Comparison of ENCODE assay signal across 8 cellular contexts in the genomic region with DNA sequence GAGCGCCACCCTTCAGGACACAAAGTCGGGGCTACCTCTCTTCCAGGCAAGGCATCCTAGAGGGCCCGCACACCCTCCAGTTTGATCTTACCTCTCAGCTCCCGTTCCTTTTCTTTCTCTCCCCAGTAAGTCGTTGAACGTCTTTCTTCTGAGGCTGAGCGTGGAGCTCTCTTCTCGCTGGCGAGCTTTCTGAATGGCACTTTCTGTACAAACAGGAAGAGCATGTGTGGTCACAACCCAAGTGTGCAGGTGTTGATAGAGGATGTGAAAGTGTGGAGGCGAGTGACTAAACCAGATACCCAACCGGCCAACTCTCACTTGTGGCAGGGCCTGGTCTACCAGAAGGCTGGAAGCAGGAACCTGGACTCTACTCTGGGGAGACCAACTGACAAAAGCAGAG. TPM values are rescaled to one million over a fixed set of nuclear protein-coding genes. Genes with fewer than 3 reads are reported as not detected.
DNase-seq lines count a peak whose midpoint lies in the region; ATAC-seq and TF ChIP-seq lines count a peak whose summit lies in the region.

A gene with protein sequence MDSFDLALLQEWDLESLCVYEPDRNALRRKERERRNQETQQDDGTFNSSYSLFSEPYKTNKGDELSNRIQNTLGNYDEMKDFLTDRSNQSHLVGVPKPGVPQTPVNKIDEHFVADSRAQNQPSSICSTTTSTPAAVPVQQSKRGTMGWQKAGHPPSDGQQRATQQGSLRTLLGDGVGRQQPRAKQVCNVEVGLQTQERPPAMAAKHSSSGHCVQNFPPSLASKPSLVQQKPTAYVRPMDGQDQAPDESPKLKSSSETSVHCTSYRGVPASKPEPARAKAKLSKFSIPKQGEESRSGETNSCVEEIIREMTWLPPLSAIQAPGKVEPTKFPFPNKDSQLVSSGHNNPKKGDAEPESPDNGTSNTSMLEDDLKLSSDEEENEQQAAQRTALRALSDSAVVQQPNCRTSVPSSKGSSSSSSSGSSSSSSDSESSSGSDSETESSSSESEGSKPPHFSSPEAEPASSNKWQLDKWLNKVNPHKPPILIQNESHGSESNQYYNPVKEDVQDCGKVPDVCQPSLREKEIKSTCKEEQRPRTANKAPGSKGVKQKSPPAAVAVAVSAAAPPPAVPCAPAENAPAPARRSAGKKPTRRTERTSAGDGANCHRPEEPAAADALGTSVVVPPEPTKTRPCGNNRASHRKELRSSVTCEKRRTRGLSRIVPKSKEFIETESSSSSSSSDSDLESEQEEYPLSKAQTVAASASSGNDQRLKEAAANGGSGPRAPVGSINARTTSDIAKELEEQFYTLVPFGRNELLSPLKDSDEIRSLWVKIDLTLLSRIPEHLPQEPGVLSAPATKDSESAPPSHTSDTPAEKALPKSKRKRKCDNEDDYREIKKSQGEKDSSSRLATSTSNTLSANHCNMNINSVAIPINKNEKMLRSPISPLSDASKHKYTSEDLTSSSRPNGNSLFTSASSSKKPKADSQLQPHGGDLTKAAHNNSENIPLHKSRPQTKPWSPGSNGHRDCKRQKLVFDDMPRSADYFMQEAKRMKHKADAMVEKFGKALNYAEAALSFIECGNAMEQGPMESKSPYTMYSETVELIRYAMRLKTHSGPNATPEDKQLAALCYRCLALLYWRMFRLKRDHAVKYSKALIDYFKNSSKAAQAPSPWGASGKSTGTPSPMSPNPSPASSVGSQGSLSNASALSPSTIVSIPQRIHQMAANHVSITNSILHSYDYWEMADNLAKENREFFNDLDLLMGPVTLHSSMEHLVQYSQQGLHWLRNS (N-terminal part only) (minus strand): TSS at position 198 of the 400 bp plus-strand sequence. CDS start 38,136 bp downstream, outside the sequence.

- peaks cover 16% of the 10 kb centered on the region for H3K27me3 Mint-ChIP-seq in activated naive CD8-positive, alpha-beta T cell treated with anti-CD3 and anti-CD28 coated beads, Interleukin-2, amount 10 ng/mL, durations not matched to agents 7 days and 5 days

- H3K4me1 Mint-ChIP-seq in activated naive CD8-positive, alpha-beta T cell treated with anti-CD3 and anti-CD28 coated beads, Interleukin-2, amount 10 ng/mL, durations not matched to agents 7 days and 5 days: peaks cover 50% of the 10 kb centered on the region

- in situ Hi-C loops in GM13976 (cut with MboI; ENCODE audit: low sequenced_read_pairs, unreplicated experiment): no loop called here

- DNase-seq in GM13976 (ENCODE audit: low spot score): peak; percentile 81
- peak; percentile 92 for DNase-seq in NOMO-1 treated with dmso at 0.1 percent for 144 hours (lab: John Stamatoyannopoulos, UW; ENCODE audit: unreplicated experiment)
- DNase-seq in activated naive CD8-positive, alpha-beta T cell treated with anti-CD3 and anti-CD28 coated beads, Interleukin-2, amount 10 ng/mL, durations not matched to agents 7 days and 5 days: peak; percentile 59
- DNase-seq in stimulated activated CD4-positive, alpha-beta T cell treated with anti-CD3 and anti-CD28 coated beads, TNF-alpha, amount 100 ng/mL, for 1 hour (ENCODE audit: low read depth in 3 of 3, low spot score in 1 of 3): peak in 2 of 3 donors; percentile 5 to 10
- DNase-seq in GF-D8 (lab: John Stamatoyannopoulos, UW): no peak
- no peak for DNase-seq in NCI-H2107 treated with DMSO at 0.1 percent for 48 hours (lab: John Stamatoyannopoulos, UW; ENCODE audit: unreplicated experiment)
- DNase-seq in OCI-M1 (lab: John Stamatoyannopoulos, UW): no peak

- TF ChIP-seq CTCF in GM13976 (IDR thresholded peaks at IDR 0.05; ENCODE audit: borderline replicate concordance, control extremely low read depth, extremely low read depth, insufficient read depth, missing control alignments): no peak

- H3K4me3 Mint-ChIP-seq in activated naive CD8-positive, alpha-beta T cell treated with anti-CD3 and anti-CD28 coated beads, Interleukin-2, amount 10 ng/mL, durations not matched to agents 7 days and 5 days: peak within 1 kb of the TSS; percentile 66

- peak within 1 kb of the TSS; percentile 76 for H3K27ac Mint-ChIP-seq in activated naive CD8-positive, alpha-beta T cell treated with anti-CD3 and anti-CD28 coated beads, Interleukin-2, amount 10 ng/mL, durations not matched to agents 7 days and 5 days

- peaks cover 8% of the 10 kb centered on the region for H3K9me3 Mint-ChIP-seq in activated naive CD8-positive, alpha-beta T cell treated with anti-CD3 and anti-CD28 coated beads, Interleukin-2, amount 10 ng/mL, durations not matched to agents 7 days and 5 days

- POLR2A ChIA-PET in activated naive CD8-positive, alpha-beta T cell treated with anti-CD3 and anti-CD28 coated beads, Interleukin-2, amount 10 ng/mL, durations not matched to agents 7 days and 5 days (lab: Charles Lee): no interaction called here

- peak; percentile 96 for ATAC-seq in HG02610 (IDR thresholded peaks at IDR 0.05; ENCODE audit: unreplicated experiment)
- peak; percentile 88 for ATAC-seq in activated naive CD8-positive, alpha-beta T cell treated with anti-CD3 and anti-CD28 coated beads, Interleukin-2, amount 10 ng/mL, durations not matched to agents 7 days and 5 days (ENCODE audit: low read depth)

- peaks cover 8% of the 10 kb centered on the region for H3K36me3 Mint-ChIP-seq in activated naive CD8-positive, alpha-beta T cell treated with anti-CD3 and anti-CD28 coated beads, Interleukin-2, amount 10 ng/mL, durations not matched to agents 7 days and 5 days

RNA-seq across cellular contexts. Expression of the gene that starts here (rescaled TPM):
- total RNA-seq in activated naive CD8-positive, alpha-beta T cell treated with anti-CD3 and anti-CD28 coated beads, Interleukin-2, amount 10 ng/mL, durations not matched to agents 7 days and 5 days: 1 to 10 TPM; 1.8 to 2.2 TPM

Comparison
In these comparisons a context has a peak if more than half of its experiments do, and no peak if none do; other contexts are left out.
1. DNase-seq: peak in GM13976 (single experiment), NOMO-1 treated with dmso at 0.1 percent for 144 hours (single experiment), activated naive CD8-positive, alpha-beta T cell treated with anti-CD3 and anti-CD28 coated beads, Interleukin-2, amount 10 ng/mL, durations not matched to agents 7 days and 5 days (single experiment) and stimulated activated CD4-positive, alpha-beta T cell treated with anti-CD3 and anti-CD28 coated beads, TNF-alpha, amount 100 ng/mL, for 1 hour (2 of 3); none in GF-D8 (single experiment), NCI-H2107 treated with DMSO at 0.1 percent for 48 hours (single experiment) and OCI-M1 (single experiment).